In the genomic region with DNA sequence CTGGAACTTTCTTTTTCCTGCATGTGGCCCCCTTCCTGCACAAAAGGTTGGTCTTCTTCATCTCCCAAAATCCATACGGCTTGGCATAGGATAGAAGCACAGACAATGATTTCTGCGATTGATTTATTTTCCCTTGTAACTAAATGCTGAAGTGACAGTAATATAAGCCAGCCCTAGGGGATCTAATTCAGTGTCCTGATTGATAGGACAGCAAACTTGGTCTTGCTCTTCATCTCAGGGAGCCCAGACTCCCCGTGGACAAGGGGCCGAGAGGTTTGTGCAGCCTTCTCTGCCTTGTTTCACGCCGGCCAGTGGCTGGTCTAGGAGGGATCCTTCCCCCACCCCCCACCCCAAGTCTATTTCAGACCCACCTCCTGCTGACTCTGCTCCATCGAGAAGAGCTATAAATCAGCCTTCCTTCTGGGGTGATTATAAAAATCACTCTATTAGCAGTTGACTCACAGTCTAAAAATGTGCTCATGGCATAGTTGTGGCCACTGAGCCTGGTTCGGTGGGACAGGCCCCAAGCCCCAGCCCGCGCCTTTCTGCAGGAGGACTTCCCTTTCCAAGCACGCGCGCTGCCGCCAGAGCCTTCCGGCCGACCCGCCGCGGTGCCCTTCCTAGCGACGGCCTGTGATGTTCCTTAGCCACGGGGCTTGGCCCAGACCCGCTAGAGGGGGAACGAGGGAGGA, we compare ENCODE assay signal across 9 cellular contexts.
DNase-seq lines count a peak whose midpoint lies in the region; ATAC-seq, FAIRE-seq and TF ChIP-seq lines count a peak whose summit lies in the region.
"Had no signal": no experiment of that assay in that cellular context is flagged by ENCODE, and none has a peak within 500 bp of the region (broad histone marks: within the 10 kb centered on the region; RNA-seq: fewer than 3 reads in every experiment).

No MANE protein-coding gene starts in this region.

- H3K4me3 Mint-ChIP-seq in osteocyte (ENCODE audit: unreplicated experiment) (peak overlapping the region; percentile 46), CD14-positive monocyte (no peak overlapping the region)

- no peaks in the 10 kb centered on the region for H3K36me3 Mint-ChIP-seq in osteocyte (ENCODE audit: unreplicated experiment)
- no peaks in the 10 kb centered on the region for H3K36me3 Mint-ChIP-seq in CD14-positive monocyte

- no peak for TF ChIP-seq CTCF in PC-3 (conservative IDR thresholded peaks at IDR 0.05; ENCODE audit: low read depth, low read length)
- no peak for TF ChIP-seq CTCF in fibroblast of pulmonary artery (IDR thresholded peaks at IDR 0.05; ENCODE audit: low read length, missing control alignments)
- no peak for TF ChIP-seq CTCF in osteocyte (IDR thresholded peaks at IDR 0.05)
- TF ChIP-seq CTCF in CD14-positive monocyte (IDR thresholded peaks at IDR 0.05) = no peak
- TF ChIP-seq CTCF in GM10266 (IDR thresholded peaks at IDR 0.05; ENCODE audit: control insufficient read depth, insufficient read depth, low read depth, missing control alignments) = no peak

- H3K9me3 ChIP-seq in PC-3 (ENCODE audit: low read length) (no peaks in the 10 kb centered on the region), small intestine (ENCODE audit: control insufficient read depth, low read depth) (no peaks in the 10 kb centered on the region)

- CTCF ChIA-PET in PC-3 (lab: Charles Lee) = interaction anchor here (0.6 kb wide), 1 partner anchor 102 kb away, joined by 3 read pairs; no protein-coding TSS in a partner anchor

- BruUV-seq in PC-3 (replicated peaks; lab: Mats Ljungman, UMichigan) = no TSS peak

- H3K27ac Mint-ChIP-seq in osteocyte (ENCODE audit: unreplicated experiment) (peak overlapping the region; percentile 97), CD14-positive monocyte (no peak overlapping the region)
- H3K27ac Mint-ChIP-seq: progenitor cell of endocrine pancreas had no signal

- H3K27me3 ChIP-seq in PC-3 (ENCODE audit: low read length) = no peaks in the 10 kb centered on the region
- H3K27me3 ChIP-seq in small intestine (ENCODE audit: control insufficient read depth in 2 of 2, insufficient read depth in 2 of 2, low read length in 2 of 2) = peaks cover 0 to 2% of the 10 kb centered on the region in 2 donors

- H3K4me1 ChIP-seq in PC-3 (ENCODE audit: insufficient read depth, low read length) (peaks cover 14% of the 10 kb centered on the region), small intestine (ENCODE audit: control insufficient read depth in 2 of 2, insufficient read depth in 1 of 2, low read depth in 1 of 2, low read length in 1 of 2) (no peaks in the 10 kb centered on the region)

- H2AFZ ChIP-seq in PC-3 (ENCODE audit: low read length) = peak overlapping the region; percentile 61

- H4K20me1 ChIP-seq in PC-3 (ENCODE audit: low read length) = no peaks in the 10 kb centered on the region

- H3K79me2 ChIP-seq in PC-3 (ENCODE audit: low read length) = no peaks in the 10 kb centered on the region

- H3K9me3 Mint-ChIP-seq in osteocyte (ENCODE audit: unreplicated experiment) (no peaks in the 10 kb centered on the region), CD14-positive monocyte (peaks cover 0 to 3% (median 0%) of the 10 kb centered on the region in 7 donors)

- no peak overlapping the region for H3K27ac ChIP-seq in PC-3 (ENCODE audit: low read length)
- no peak overlapping the region for H3K27ac ChIP-seq in small intestine (ENCODE audit: low read depth in 1 of 2, low read length in 1 of 2)

- no peaks in the 10 kb centered on the region for H3K9me2 ChIP-seq in PC-3 (replicated peaks; ENCODE audit: low read length)

- H3K27me3 Mint-ChIP-seq in osteocyte (ENCODE audit: unreplicated experiment) = no peaks in the 10 kb centered on the region
- peaks cover 7 to 19% (median 13%) of the 10 kb centered on the region in 3 donors for H3K27me3 Mint-ChIP-seq in CD14-positive monocyte (ENCODE audit: low read depth in 3 of 3)

- no peak overlapping the region for H3K4me3 ChIP-seq in PC-3 (ENCODE audit: low read length)
- H3K4me3 ChIP-seq in fibroblast of pulmonary artery (replicated peaks; ENCODE audit: low read depth, low read length) = no peak overlapping the region
- H3K4me3 ChIP-seq in small intestine (ENCODE audit: low read depth in 1 of 2, low read length in 2 of 2) = no peak overlapping the region

- no peaks in the 10 kb centered on the region for H3F3A ChIP-seq in PC-3 (ENCODE audit: low read length, unreplicated experiment)

- WGBS in small intestine, 3 donors = 33 to 63% (median 46%) methylated on average over 24 of the region's 24 CpGs

- H3K36me3 ChIP-seq in PC-3 (ENCODE audit: low read depth, low read length) (no peaks in the 10 kb centered on the region), small intestine (ENCODE audit: control insufficient read depth in 2 of 2, insufficient read depth in 2 of 2, low read length in 2 of 2) (no peaks in the 10 kb centered on the region)

- POLR2A ChIA-PET in PC-3 (lab: Charles Lee; ENCODE audit: unreplicated experiment) = no interaction called here

- H3K4me1 Mint-ChIP-seq in osteocyte (ENCODE audit: unreplicated experiment) (peaks cover 59% of the 10 kb centered on the region), CD14-positive monocyte (peaks cover 7% of the 10 kb centered on the region)

- peak overlapping the region; percentile 70; the same call in 1 of the 2 replicates for H3K4me2 ChIP-seq in PC-3 (ENCODE audit: low read length)

- intact Hi-C loops in PC-3 (cut with micrococcal nuclease) (no loop called here), CD14-positive monocyte (cut with micrococcal nuclease) (no loop called here)

- peak; percentile 88 for ATAC-seq in PC-3

- in situ Hi-C loops in Caki2 (cut with HindIII; ENCODE audit: low pct_unique_long_range_greater_than_20kb, low sequenced_read_pairs) = no loop called here

- FAIRE-seq in small intestine (lab: Jason Lieb, UNC) = no peak

- no peak overlapping the region for H3K9ac ChIP-seq in PC-3 (ENCODE audit: low read length)

- DNase-seq in Caki2 (ENCODE audit: low read depth) (peak; percentile 68), PC-3 (peak; percentile 70), fibroblast of pulmonary artery (ENCODE audit: low read depth) (peak; percentile 75), osteocyte (ENCODE audit: extremely low spot score, unreplicated experiment) (peak; percentile 94), small intestine (no peak), CD14-positive monocyte (ENCODE audit: low spot score) (no peak), GM10266 (ENCODE audit: extremely low spot score) (no peak), cerebellum (ENCODE audit: low spot score) (no peak)

Comparison
In these comparisons a context has a peak if more than half of its experiments do, and no peak if none do; other contexts are left out.
1. DNase-seq: peak in Caki2 (single experiment), PC-3 (single experiment), fibroblast of pulmonary artery (single experiment) and osteocyte (single experiment); none in small intestine (single experiment), CD14-positive monocyte (single experiment), GM10266 (single experiment) and cerebellum (single experiment).